Comparison of ENCODE assay signal across 23 cellular contexts in the genomic region with DNA sequence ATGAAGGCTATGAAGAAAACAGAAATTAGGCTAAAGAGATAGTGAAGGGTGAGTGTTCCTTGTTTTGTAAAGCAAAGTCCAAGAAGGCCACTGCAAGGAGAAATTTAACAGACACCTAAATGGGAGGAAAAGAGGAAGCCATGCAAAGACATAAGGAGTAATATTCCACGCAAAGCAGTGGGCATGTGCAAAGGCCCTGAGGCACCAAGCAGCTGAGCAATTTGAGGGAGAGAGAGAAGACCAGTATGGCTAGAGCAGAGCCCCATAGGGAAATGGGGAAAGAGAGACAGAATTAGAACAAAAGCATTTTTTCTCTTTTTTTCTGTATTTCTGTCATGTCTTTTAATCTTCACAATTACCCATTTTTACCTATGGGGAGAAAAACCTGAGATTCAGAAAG.
DNase-seq lines count a peak whose midpoint lies in the region; ATAC-seq and TF ChIP-seq lines count a peak whose summit lies in the region.
"Had no signal": no experiment of that assay in that cellular context is flagged by ENCODE, and none has a peak within 500 bp of the region (broad histone marks: within the 10 kb centered on the region; RNA-seq: fewer than 3 reads in every experiment).

No MANE protein-coding gene starts in this region.

- BruUV-seq in OCI-LY7 (replicated peaks; lab: Mats Ljungman, UMichigan) = no TSS peak

- no peaks in the 10 kb centered on the region for H3K4me1 ChIP-seq in HEK293 (ENCODE audit: control insufficient read depth, insufficient read depth, low read length)
- peaks cover 27% of the 10 kb centered on the region for H3K4me1 ChIP-seq in OCI-LY7 (ENCODE audit: insufficient read depth, low read length, poor library complexity, severe bottlenecking)
- peaks cover 17% of the 10 kb centered on the region for H3K4me1 ChIP-seq in smooth muscle cell (ENCODE audit: low read depth)
- no peaks in the 10 kb centered on the region for H3K4me1 ChIP-seq in esophagus squamous epithelium
- H3K4me1 ChIP-seq: BE2C had no signal

- H3K27ac ChIP-seq in HEK293 (ENCODE audit: extremely low read depth, low read depth, low read length) (no peak overlapping the region), OCI-LY7 (ENCODE audit: low read depth, low read length, poor library complexity, severe bottlenecking) (no peak overlapping the region), smooth muscle cell (ENCODE audit: low read depth) (peak overlapping the region; percentile 77), esophagus squamous epithelium (no peak overlapping the region)
- H3K27ac ChIP-seq: BLaER1 had no signal

- H2AFZ ChIP-seq in OCI-LY7 (ENCODE audit: low read length) = 0 out of 2 replicates have a peak overlapping the region, but pooled peaks have one; percentile 82
- H2AFZ ChIP-seq in smooth muscle cell (ENCODE audit: low read depth) = no peak overlapping the region

- no peaks in the 10 kb centered on the region for H3K27me3 ChIP-seq in smooth muscle cell (ENCODE audit: low read depth)
- H3K27me3 ChIP-seq in esophagus squamous epithelium = no peaks in the 10 kb centered on the region
- H3K27me3 ChIP-seq: BE2C, BLaER1 had no signal

- no peak for TF ChIP-seq CTCF in HEK293 (tag by site-specific recombination; IDR thresholded peaks at IDR 0.05)
- TF ChIP-seq CTCF in OCI-LY7 (conservative IDR thresholded peaks at IDR 0.05; ENCODE audit: low read length) = no peak
- TF ChIP-seq CTCF in smooth muscle cell (IDR thresholded peaks at IDR 0.05; ENCODE audit: borderline replicate concordance, insufficient read depth, poor library complexity, severe bottlenecking) = no peak
- TF ChIP-seq CTCF in esophagus squamous epithelium (IDR thresholded peaks at IDR 0.05) = no peak

- no peak for TF ChIP-seq POLR2A in esophagus squamous epithelium (IDR thresholded peaks at IDR 0.05)

- H3K9me3 ChIP-seq in HEK293 (ENCODE audit: control insufficient read depth, insufficient read depth, low read depth, low read length) (no peaks in the 10 kb centered on the region), OCI-LY7 (ENCODE audit: low read length) (no peaks in the 10 kb centered on the region), smooth muscle cell (replicated peaks; ENCODE audit: low read depth) (no peaks in the 10 kb centered on the region), esophagus squamous epithelium (no peaks in the 10 kb centered on the region)
- H3K9me3 ChIP-seq: BE2C, BLaER1 had no signal

- H3K4me2 ChIP-seq in OCI-LY7 (ENCODE audit: low read length) = no peak overlapping the region
- H3K4me2 ChIP-seq in smooth muscle cell = peak overlapping the region; percentile 41
- H3K4me2 ChIP-seq: BLaER1 had no signal

- no peaks in the 10 kb centered on the region for H4K20me1 ChIP-seq in OCI-LY7 (ENCODE audit: insufficient read depth, low read length)
- H4K20me1 ChIP-seq in smooth muscle cell (ENCODE audit: low read depth) = no peaks in the 10 kb centered on the region
- H4K20me1 ChIP-seq: BLaER1 had no signal

- DNase-seq in NCI-H69 (lab: John Stamatoyannopoulos, UW) (peak; percentile 81), OCI-LY7 (ENCODE audit: low spot score) (no peak), smooth muscle cell (lab: John Stamatoyannopoulos, UW; ENCODE audit: unreplicated experiment) (no peak), esophagus squamous epithelium (lab: John Stamatoyannopoulos, UW) (no peak)
- DNase-seq: 8988T; ACHN; BE2C; C1 segment of cervical spinal cord; CD4-positive, alpha-beta memory T cell; CD4-positive, CD25-positive, alpha-beta regulatory T cell; CD8-positive, alpha-beta memory T cell; COR-L47; DMS 273 treated with DMSO at 0.1 percent for 48 hours; DMS153; DMS53; DND-41; EL; GDM1 had no signal

- CTCF ChIA-PET in HEK293 (lab: Yijun Ruan, JAX) (interaction anchor here (0.5 to 0.6 kb wide), 3 partner anchors 56 to 505 kb away, joined by 3 to 4 read pairs (median 3); no protein-coding TSS in a partner anchor), OCI-LY7 (lab: Charles Lee; ENCODE audit: unreplicated experiment) (no interaction called here)

- no peak for ATAC-seq in HG02798 (IDR thresholded peaks at IDR 0.05; ENCODE audit: poor library complexity, unreplicated experiment)
- no peak for ATAC-seq in GM19467 (IDR thresholded peaks at IDR 0.05; ENCODE audit: unreplicated experiment)
- ATAC-seq: GM12878 had no signal

- H3K4me3 ChIP-seq in HEK293 (ENCODE audit: low read depth, low read length) (no peak overlapping the region), OCI-LY7 (ENCODE audit: low read depth, low read length, poor library complexity, severe bottlenecking) (no peak overlapping the region), smooth muscle cell (no peak overlapping the region), esophagus squamous epithelium (no peak overlapping the region)
- H3K4me3 ChIP-seq: BLaER1, GM12878 had no signal

- H3K79me2 ChIP-seq in OCI-LY7 (ENCODE audit: insufficient read depth, low read depth, low read length) (no peaks in the 10 kb centered on the region), smooth muscle cell (ENCODE audit: low read depth) (no peaks in the 10 kb centered on the region)

- H3F3A ChIP-seq in smooth muscle cell (ENCODE audit: low read depth) = peaks cover 19% of the 10 kb centered on the region

- POLR2A ChIA-PET in HEK293 (lab: Yijun Ruan, JAX) (no interaction called here), OCI-LY7 (lab: Charles Lee) (interaction anchor here (0.5 to 3.0 kb wide), 3 partner anchors 8 to 138 kb away, joined by 3 to 11 read pairs (median 5); no protein-coding TSS in a partner anchor)

- no peak overlapping the region for H3K9ac ChIP-seq in smooth muscle cell (ENCODE audit: low read depth)
- H3K9ac ChIP-seq: BLaER1 had no signal

- H3K36me3 ChIP-seq in HEK293 (ENCODE audit: control insufficient read depth in 2 of 2, insufficient read depth in 1 of 2, low read length in 2 of 2) (no peaks in the 10 kb centered on the region), OCI-LY7 (ENCODE audit: insufficient read depth, low read length) (no peaks in the 10 kb centered on the region; the same call in 1 of the 2 replicates), smooth muscle cell (ENCODE audit: low read depth) (no peaks in the 10 kb centered on the region), esophagus squamous epithelium (no peaks in the 10 kb centered on the region)
- H3K36me3 ChIP-seq: BE2C, BLaER1 had no signal

- intact Hi-C loops in OCI-LY7 (cut with micrococcal nuclease; ENCODE audit: unreplicated experiment) (no loop called here), esophagus squamous epithelium (cut with DNase I) (no loop called here)

- no peaks in the 10 kb centered on the region for H3K9me2 ChIP-seq in OCI-LY7 (ENCODE audit: insufficient read depth, low read length)

- WGBS in smooth muscle cell (ENCODE audit: low lambda C conversion rate) = 91% methylated on average over 1 of the region's 1 CpG
- 86 to 94% methylated on average over 1 of the region's 1 CpG for WGBS in esophagus squamous epithelium, 2 donors

TF ChIP-seq in HEK293, 187 proteins besides CTCF, POLR2A, EP300 and RAD21 (continues in another document):
- TF ChIP-seq ZNF26 (tag by site-specific recombination; IDR thresholded peaks at IDR 0.05) = no peak
- TF ChIP-seq, protein P1, sequence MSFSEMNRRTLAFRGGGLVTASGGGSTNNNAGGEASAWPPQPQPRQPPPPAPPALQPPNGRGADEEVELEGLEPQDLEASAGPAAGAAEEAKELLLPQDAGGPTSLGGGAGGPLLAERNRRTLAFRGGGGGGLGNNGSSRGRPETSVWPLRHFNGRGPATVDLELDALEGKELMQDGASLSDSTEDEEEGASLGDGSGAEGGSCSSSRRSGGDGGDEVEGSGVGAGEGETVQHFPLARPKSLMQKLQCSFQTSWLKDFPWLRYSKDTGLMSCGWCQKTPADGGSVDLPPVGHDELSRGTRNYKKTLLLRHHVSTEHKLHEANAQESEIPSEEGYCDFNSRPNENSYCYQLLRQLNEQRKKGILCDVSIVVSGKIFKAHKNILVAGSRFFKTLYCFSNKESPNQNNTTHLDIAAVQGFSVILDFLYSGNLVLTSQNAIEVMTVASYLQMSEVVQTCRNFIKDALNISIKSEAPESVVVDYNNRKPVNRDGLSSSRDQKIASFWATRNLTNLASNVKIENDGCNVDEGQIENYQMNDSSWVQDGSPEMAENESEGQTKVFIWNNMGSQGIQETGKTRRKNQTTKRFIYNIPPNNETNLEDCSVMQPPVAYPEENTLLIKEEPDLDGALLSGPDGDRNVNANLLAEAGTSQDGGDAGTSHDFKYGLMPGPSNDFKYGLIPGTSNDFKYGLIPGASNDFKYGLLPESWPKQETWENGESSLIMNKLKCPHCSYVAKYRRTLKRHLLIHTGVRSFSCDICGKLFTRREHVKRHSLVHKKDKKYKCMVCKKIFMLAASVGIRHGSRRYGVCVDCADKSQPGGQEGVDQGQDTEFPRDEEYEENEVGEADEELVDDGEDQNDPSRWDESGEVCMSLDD (tag by site-specific recombination; IDR thresholded peaks at IDR 0.05) = no peak
- TF ChIP-seq, protein P2, sequence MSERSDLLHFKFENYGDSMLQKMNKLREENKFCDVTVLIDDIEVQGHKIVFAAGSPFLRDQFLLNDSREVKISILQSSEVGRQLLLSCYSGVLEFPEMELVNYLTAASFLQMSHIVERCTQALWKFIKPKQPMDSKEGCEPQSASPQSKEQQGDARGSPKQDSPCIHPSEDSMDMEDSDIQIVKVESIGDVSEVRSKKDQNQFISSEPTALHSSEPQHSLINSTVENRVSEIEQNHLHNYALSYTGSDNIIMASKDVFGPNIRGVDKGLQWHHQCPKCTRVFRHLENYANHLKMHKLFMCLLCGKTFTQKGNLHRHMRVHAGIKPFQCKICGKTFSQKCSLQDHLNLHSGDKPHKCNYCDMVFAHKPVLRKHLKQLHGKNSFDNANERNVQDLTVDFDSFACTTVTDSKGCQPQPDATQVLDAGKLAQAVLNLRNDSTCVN (tag by site-specific recombination; optimal IDR thresholded peaks at IDR 0.05) = no peak
- TF ChIP-seq ZSCAN16 (tag by site-specific recombination; IDR thresholded peaks at IDR 0.05) = no peak
